27 cellular contexts compared by ENCODE assay signal in the genomic region with DNA sequence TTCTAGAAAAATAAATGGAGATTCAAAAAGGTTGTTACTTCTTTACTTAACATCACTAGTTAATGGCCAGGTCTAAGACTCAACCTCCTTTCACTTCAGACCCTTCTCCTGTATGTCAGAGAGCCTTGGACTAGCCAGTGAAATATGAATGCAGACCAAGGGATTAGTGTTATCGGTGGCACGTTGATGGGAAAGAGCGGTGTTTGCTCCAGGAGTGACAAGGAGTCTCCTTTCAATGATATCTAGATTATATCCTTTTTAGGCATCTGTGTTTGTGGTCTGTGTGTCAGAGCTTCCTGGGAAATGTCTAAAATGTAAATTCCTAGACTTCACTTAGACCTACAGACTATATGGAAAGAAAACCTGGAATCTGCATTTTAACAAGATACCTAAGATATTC.
"Had no signal": no experiment of that assay in that cellular context is flagged by ENCODE, and none has a peak within 500 bp of the region (broad histone marks: within the 10 kb centered on the region; RNA-seq: fewer than 3 reads in every experiment).

No MANE protein-coding gene starts in this region.

- DNase-seq: activated CD4-positive, alpha-beta T cell treated with anti-CD3 and anti-CD28 coated beads, Interleukin-2, amount 10 ng/mL, durations not matched to agents 24 days and 14 days; activated CD4-positive, CD25-positive, alpha-beta regulatory T cell treated with anti-CD3 and anti-CD28 coated beads, Interleukin-2, amount 50 U/mL, for 72 hours; activated CD8-positive, alpha-beta memory T cell treated with anti-CD3 and anti-CD28 coated beads, Interleukin-2, amount 50 U/mL, for 4 hours; activated naive CD8-positive, alpha-beta T cell treated with anti-CD3 and anti-CD28 coated beads for 36 hours; activated T-cell treated with anti-CD3 and anti-CD28 coated beads, Interleukin-2, amount 50 U/mL, for 4 hours; adrenal gland; brain microvascular endothelial cell; dorsolateral prefrontal cortex; effector memory CD4-positive, alpha-beta T cell; head of caudate nucleus; hippocampal formation; immature natural killer cell; naive thymus-derived CD8-positive, alpha-beta T cell; nucleus accumbens; pancreas; psoas muscle; sigmoid colon; stimulated activated CD4-positive, alpha-beta T cell treated with anti-CD3 and anti-CD28 coated beads, Interleukin-15, amount 100 ng/mL, for 24 hours; stimulated activated CD4-positive, alpha-beta T cell treated with anti-CD3 and anti-CD28 coated beads, Interleukin-2, amount 100 ng/mL, for 24 hours; stimulated activated naive CD4-positive, alpha-beta T cell had no signal

- H3K4me1 ChIP-seq: adrenal gland, pancreas, psoas muscle had no signal

- FAIRE-seq: pancreas had no signal

- H3K4me1 Mint-ChIP-seq: immature natural killer cell had no signal

- H3K4me3 Mint-ChIP-seq: activated CD4-positive, alpha-beta memory T cell treated with anti-CD3 and anti-CD28 coated beads for 36 hours; activated CD4-positive, alpha-beta T cell treated with anti-CD3 and anti-CD28 coated beads, Interleukin-2, amount 10 ng/mL, durations not matched to agents 24 days and 14 days; activated naive CD8-positive, alpha-beta T cell treated with anti-CD3 and anti-CD28 coated beads for 36 hours; activated T-cell treated with anti-CD3 and anti-CD28 coated beads, Interleukin-2, amount 50 U/mL, for 4 hours; immature natural killer cell; memory B cell; naive thymus-derived CD8-positive, alpha-beta T cell; neural crest cell had no signal

- H3K27me3 Mint-ChIP-seq: activated CD4-positive, alpha-beta memory T cell treated with anti-CD3 and anti-CD28 coated beads for 36 hours; activated CD4-positive, alpha-beta T cell treated with anti-CD3 and anti-CD28 coated beads, Interleukin-2, amount 10 ng/mL, durations not matched to agents 24 days and 14 days; activated naive CD8-positive, alpha-beta T cell treated with anti-CD3 and anti-CD28 coated beads for 36 hours; memory B cell; naive thymus-derived CD8-positive, alpha-beta T cell had no signal

- H3K27ac ChIP-seq: adrenal gland, ascending aorta, brain microvascular endothelial cell, coronary artery, dorsolateral prefrontal cortex, pancreas, psoas muscle, sigmoid colon, tibial nerve had no signal

- ATAC-seq: naive thymus-derived CD8-positive, alpha-beta T cell; pancreas; psoas muscle had no signal

- H3K9me3 Mint-ChIP-seq: activated CD4-positive, alpha-beta memory T cell treated with anti-CD3 and anti-CD28 coated beads for 36 hours; activated naive CD8-positive, alpha-beta T cell treated with anti-CD3 and anti-CD28 coated beads for 36 hours; activated T-cell treated with anti-CD3 and anti-CD28 coated beads, Interleukin-2, amount 50 U/mL, for 4 hours; activated T-helper 2 cell treated with anti-CD3 and anti-CD28 coated beads, Interferon-gamma antibody, Interleukin-2, Interleukin-4, amounts not matched to agents 10 μg/mL and 5 μg/mL and 100 μg/mL, durations not matched to agents 14 hours and 24 hours and 36 hours; immature natural killer cell; memory B cell; neural crest cell had no signal

- H3K27ac Mint-ChIP-seq: activated CD4-positive, alpha-beta memory T cell treated with anti-CD3 and anti-CD28 coated beads for 36 hours; activated CD4-positive, alpha-beta T cell treated with anti-CD3 and anti-CD28 coated beads, Interleukin-2, amount 10 ng/mL, durations not matched to agents 24 days and 14 days; activated naive CD8-positive, alpha-beta T cell treated with anti-CD3 and anti-CD28 coated beads for 36 hours; activated T-helper 2 cell treated with anti-CD3 and anti-CD28 coated beads, Interferon-gamma antibody, Interleukin-2, Interleukin-4, amounts not matched to agents 10 μg/mL and 5 μg/mL and 100 μg/mL, durations not matched to agents 14 hours and 24 hours and 36 hours; immature natural killer cell; memory B cell had no signal

- H3K36me3 Mint-ChIP-seq: activated CD4-positive, alpha-beta memory T cell treated with anti-CD3 and anti-CD28 coated beads for 36 hours; activated naive CD8-positive, alpha-beta T cell treated with anti-CD3 and anti-CD28 coated beads for 36 hours; immature natural killer cell; memory B cell; naive thymus-derived CD8-positive, alpha-beta T cell had no signal

- H3K4me3 ChIP-seq: adrenal gland, ascending aorta, coronary artery, dorsolateral prefrontal cortex, pancreas, psoas muscle, sigmoid colon, tibial nerve had no signal

- H3K9me3 ChIP-seq: adrenal gland, ascending aorta, pancreas, psoas muscle, sigmoid colon, tibial nerve had no signal

- H3K36me3 ChIP-seq: adrenal gland, ascending aorta, brain microvascular endothelial cell, pancreas, sigmoid colon, tibial nerve had no signal

- H3K27me3 ChIP-seq: adrenal gland, ascending aorta, brain microvascular endothelial cell, dorsolateral prefrontal cortex, pancreas, sigmoid colon, tibial nerve had no signal
